ENCODE assay signal across 13 cellular contexts in genomic region chr4:159106636-159107035, GRCh38. TPM values are rescaled to one million over a fixed set of nuclear protein-coding genes. Genes with fewer than 3 reads are reported as not detected.
DNase-seq lines count a peak whose midpoint lies in the region; ATAC-seq and TF ChIP-seq lines count a peak whose summit lies in the region.
"Had no signal": no experiment of that assay in that cellular context is flagged by ENCODE, and none has a peak within 500 bp of the region (broad histone marks: within the 10 kb centered on the region; RNA-seq: fewer than 3 reads in every experiment).

No MANE protein-coding gene starts in this region.

- H3K36me3 ChIP-seq in OCI-LY7 (ENCODE audit: insufficient read depth, low read length) (no peaks in the 10 kb centered on the region), gastrocnemius medialis (no peaks in the 10 kb centered on the region)
- H3K36me3 ChIP-seq: colonic mucosa, prostate gland had no signal

- H3K4me3 Mint-ChIP-seq in activated CD4-positive, alpha-beta T cell treated with anti-CD3 and anti-CD28 coated beads, Interleukin-2, amount 10 ng/mL, durations not matched to agents 24 days and 14 days: peak overlapping the region; percentile 34
- peak overlapping the region; percentile 88 for H3K4me3 Mint-ChIP-seq in endothelial cell (ENCODE audit: unreplicated experiment)

- no peak for DNase-seq in activated CD4-positive, alpha-beta T cell treated with anti-CD3 and anti-CD28 coated beads, Interleukin-2, amount 10 ng/mL, durations not matched to agents 24 days and 14 days
- DNase-seq in activated CD4-positive, alpha-beta T cell treated with anti-CD3 and anti-CD28 coated beads for 48 hours: no peak
- DNase-seq in OCI-LY7 (ENCODE audit: low spot score) (no peak), endothelial cell (ENCODE audit: low spot score) (no peak), gastrocnemius medialis (no peak), ACHN (no peak), dedifferentiated amniotic fluid mesenchymal stem cell (ENCODE audit: extremely low spot score) (no peak), HK-2 (ENCODE audit: unreplicated experiment) (no peak)
- DNase-seq: colonic mucosa, head of caudate nucleus, MV-4-11, SHP77 treated with DMSO at 0.1 percent for 48 hours had no signal

- no peak for TF ChIP-seq POLR2A in gastrocnemius medialis (IDR thresholded peaks at IDR 0.05)

- peaks cover 2% of the 10 kb centered on the region for H3K27me3 Mint-ChIP-seq in activated CD4-positive, alpha-beta T cell treated with anti-CD3 and anti-CD28 coated beads, Interleukin-2, amount 10 ng/mL, durations not matched to agents 24 days and 14 days
- peaks cover 25% of the 10 kb centered on the region for H3K27me3 Mint-ChIP-seq in endothelial cell (ENCODE audit: unreplicated experiment)

- no peaks in the 10 kb centered on the region for H3K9me3 Mint-ChIP-seq in activated CD4-positive, alpha-beta T cell treated with anti-CD3 and anti-CD28 coated beads, Interleukin-2, amount 10 ng/mL, durations not matched to agents 24 days and 14 days
- H3K9me3 Mint-ChIP-seq in endothelial cell (ENCODE audit: unreplicated experiment): no peaks in the 10 kb centered on the region

- no peaks in the 10 kb centered on the region for H3K9me2 ChIP-seq in OCI-LY7 (ENCODE audit: insufficient read depth, low read length)

- in situ Hi-C loops in gastrocnemius medialis (cut with MboI; ENCODE audit: low sequenced_read_pairs in 4 of 4): loop anchor here in 1 of 4 donors (10.0 kb wide), 1 partner anchor 382 kb away; the partner anchor contains the start of gene PPID
- in situ Hi-C loops in ACHN (cut with HindIII; ENCODE audit: low pct_ligation_motif_present, low pct_unique_long_range_greater_than_20kb, low sequenced_read_pairs): no loop called here

- H3K79me2 ChIP-seq in OCI-LY7 (ENCODE audit: insufficient read depth, low read depth, low read length): no peaks in the 10 kb centered on the region

- no peak overlapping the region for H3K27ac ChIP-seq in OCI-LY7 (ENCODE audit: low read depth, low read length, poor library complexity, severe bottlenecking)
- H3K27ac ChIP-seq in gastrocnemius medialis: peak overlapping the region in 2 of 4 donors; percentile 93 to 96
- H3K27ac ChIP-seq: colonic mucosa, prostate gland had no signal

- CTCF ChIA-PET in OCI-LY7 (lab: Charles Lee; ENCODE audit: unreplicated experiment): no interaction called here

- no peak overlapping the region for H3K4me3 ChIP-seq in OCI-LY7 (ENCODE audit: low read depth, low read length, poor library complexity, severe bottlenecking)
- peak overlapping the region; percentile 2 to 97 (median 52) for H3K4me3 ChIP-seq in gastrocnemius medialis
- H3K4me3 ChIP-seq: colonic mucosa, prostate gland had no signal

- peaks cover 14% of the 10 kb centered on the region for H3K4me1 ChIP-seq in OCI-LY7 (ENCODE audit: insufficient read depth, low read length, poor library complexity, severe bottlenecking)
- peaks cover 70% of the 10 kb centered on the region in 2 donors for H3K4me1 ChIP-seq in gastrocnemius medialis
- H3K4me1 ChIP-seq: prostate gland had no signal

- no peak overlapping the region for H3K4me2 ChIP-seq in OCI-LY7 (ENCODE audit: low read length)

- peaks cover 44% of the 10 kb centered on the region for H3K4me1 Mint-ChIP-seq in activated CD4-positive, alpha-beta T cell treated with anti-CD3 and anti-CD28 coated beads, Interleukin-2, amount 10 ng/mL, durations not matched to agents 24 days and 14 days
- peaks cover 68% of the 10 kb centered on the region for H3K4me1 Mint-ChIP-seq in endothelial cell (ENCODE audit: unreplicated experiment)

- no peak overlapping the region for H2AFZ ChIP-seq in OCI-LY7 (ENCODE audit: low read length)

- H3K9me3 ChIP-seq in OCI-LY7 (ENCODE audit: low read length) (no peaks in the 10 kb centered on the region), gastrocnemius medialis (no peaks in the 10 kb centered on the region)
- H3K9me3 ChIP-seq: colonic mucosa, prostate gland had no signal

- intact Hi-C loops in activated CD4-positive, alpha-beta T cell treated with anti-CD3 and anti-CD28 coated beads, Interleukin-2, amount 10 ng/mL, durations not matched to agents 24 days and 14 days (cut with micrococcal nuclease): loop anchor here (1.0 to 2.0 kb wide), 4 partner anchors 20 to 64 kb away; no protein-coding TSS in a partner anchor
- intact Hi-C loops in OCI-LY7 (cut with micrococcal nuclease; ENCODE audit: unreplicated experiment) (no loop called here), gastrocnemius medialis (cut with DNase I; ENCODE audit: low total_unique reads) (loop anchor here (10.0 kb wide), 1 partner anchor 338 kb away; no protein-coding TSS in a partner anchor)

- TF ChIP-seq CTCF in OCI-LY7 (conservative IDR thresholded peaks at IDR 0.05; ENCODE audit: low read length): no peak
- no peak for TF ChIP-seq CTCF in endothelial cell (IDR thresholded peaks at IDR 0.05; ENCODE audit: unreplicated experiment)
- no peak for TF ChIP-seq CTCF in gastrocnemius medialis (IDR thresholded peaks at IDR 0.05 in 4 of 5, conservative IDR thresholded peaks at IDR 0.05 in 1 of 5)

- POLR2A ChIA-PET in OCI-LY7 (lab: Charles Lee): interaction anchor here (0.6 to 1.5 kb wide), 2 partner anchors 14 to 29 kb away, joined by 3 to 4 read pairs; no protein-coding TSS in a partner anchor

- peaks cover 8% of the 10 kb centered on the region for H3K36me3 Mint-ChIP-seq in activated CD4-positive, alpha-beta T cell treated with anti-CD3 and anti-CD28 coated beads, Interleukin-2, amount 10 ng/mL, durations not matched to agents 24 days and 14 days (ENCODE audit: low read depth)
- peaks cover 18% of the 10 kb centered on the region for H3K36me3 Mint-ChIP-seq in endothelial cell (ENCODE audit: low read depth, unreplicated experiment)

- no peak for ATAC-seq in gastrocnemius medialis

- H3K27me3 ChIP-seq in gastrocnemius medialis: no peaks in the 10 kb centered on the region
- H3K27me3 ChIP-seq: colonic mucosa had no signal

- H3K27ac Mint-ChIP-seq in activated CD4-positive, alpha-beta T cell treated with anti-CD3 and anti-CD28 coated beads, Interleukin-2, amount 10 ng/mL, durations not matched to agents 24 days and 14 days: peak overlapping the region; percentile 12
- H3K27ac Mint-ChIP-seq in endothelial cell (ENCODE audit: unreplicated experiment): peak overlapping the region; percentile 57

- TSS peak; percentile 44 for BruUV-seq in OCI-LY7 (replicated peaks; lab: Mats Ljungman, UMichigan)

- peaks cover 22% of the 10 kb centered on the region for H4K20me1 ChIP-seq in OCI-LY7 (ENCODE audit: insufficient read depth, low read length)

RNA-seq across cellular contexts. Expression of gene RAPGEF2, which starts 3.8 kb away (rescaled TPM):
- 27.1 and 32.0 TPM in 2 replicates for total RNA-seq in activated CD4-positive, alpha-beta T cell treated with anti-CD3 and anti-CD28 coated beads, Interleukin-2, amount 10 ng/mL, durations not matched to agents 24 days and 14 days
- 4.6 and 4.7 TPM in 2 replicates for total RNA-seq in OCI-LY7 (2014; rRNA removed; shearing (Covaris generic))
- total RNA-seq in OCI-LY7 (2022) (6.5 and 8.4 TPM in 2 replicates), endothelial cell (ENCODE audit: unreplicated experiment) (108 TPM), gastrocnemius medialis (10 to 100 TPM; 32.9 to 42.3 (median 38.7) TPM)
